Comparison of ENCODE assay signal across 8 cellular contexts in genomic region chr15:60507596-60508424, GRCh38. TPM values are rescaled to one million over a fixed set of nuclear protein-coding genes. Genes with fewer than 3 reads are reported as not detected.
A peak's percentile ranks its signal among the peaks of the same experiment; 100 is the strongest.
DNase-seq lines count a peak whose midpoint lies in the region; ATAC-seq, FAIRE-seq and TF ChIP-seq lines count a peak whose summit lies in the region.

No MANE protein-coding gene starts in this region.

- dilution Hi-C loops in endothelial cell of umbilical vein (cut with MboI; ENCODE audit: extremely low pct_ligation_motif_present, low sequenced_read_pairs) = no loop called here

- ATAC-seq in GM18870 (IDR thresholded peaks at IDR 0.05; ENCODE audit: unreplicated experiment) = peak; percentile 74
- peak; percentile 81 for ATAC-seq in HG03066 (IDR thresholded peaks at IDR 0.05; ENCODE audit: low read depth, unreplicated experiment)

- FAIRE-seq in endothelial cell of umbilical vein (lab: Jason Lieb, UNC) = peak; percentile 94

- H3K27ac ChIP-seq in endothelial cell of umbilical vein (ENCODE audit: insufficient read depth, low read depth, low read length) (no peak overlapping the region), uterus (peak overlapping the region in 1 of 2 donors; percentile 47)

- BruUV-seq in endothelial cell of umbilical vein (replicated peaks; lab: Mats Ljungman, UMichigan) = no TSS peak

- no peaks in the 10 kb centered on the region for H3K9me1 ChIP-seq in endothelial cell of umbilical vein (replicated peaks; ENCODE audit: control insufficient read depth, extremely low read depth, insufficient read depth, low read length)

- intact Hi-C loops in endothelial cell of umbilical vein (cut with micrococcal nuclease) = loop anchor here (1.0 to 5.0 kb wide), 5 partner anchors 79 to 1327 kb away; no protein-coding TSS in a partner anchor
- intact Hi-C loops in uterus (cut with DNase I; ENCODE audit: low total_unique reads) = no loop called here

- H3K27me3 ChIP-seq in endothelial cell of umbilical vein (ENCODE audit: control insufficient read depth in 2 of 2, insufficient read depth in 2 of 2, low read length in 2 of 2) = no peaks in the 10 kb centered on the region
- H3K27me3 ChIP-seq in uterus = no peaks in the 10 kb centered on the region

- CTCF ChIA-PET in endothelial cell of umbilical vein (lab: Charles Lee) = interaction anchor here (0.6 to 6.2 kb wide), 17 partner anchors 9 to 1327 kb away, joined by 3 to 93 read pairs (median 4); no protein-coding TSS in a partner anchor

- H3K4me3 ChIP-seq in endothelial cell of umbilical vein (replicated peaks in 1 of 3; ENCODE audit: insufficient read depth in 1 of 3, low read depth in 1 of 3, low read length in 3 of 3) = no peak overlapping the region
- H3K4me3 ChIP-seq in uterus = no peak overlapping the region

- POLR2A ChIA-PET in endothelial cell of umbilical vein (lab: Charles Lee) = no interaction called here

- no peak overlapping the region for H3K9ac ChIP-seq in endothelial cell of umbilical vein (replicated peaks; ENCODE audit: extremely low read depth, insufficient read depth, low read length)

- H2AFZ ChIP-seq in endothelial cell of umbilical vein (ENCODE audit: low read depth, low read length) = no peak overlapping the region

- DNase-seq in CMK (ENCODE audit: low read depth) (peak; percentile 4), NCI-H2196 treated with DMSO at 0.1 percent for 48 hours (lab: John Stamatoyannopoulos, UW; ENCODE audit: unreplicated experiment) (peak; percentile 33), endothelial cell of umbilical vein (ENCODE audit: low read depth, low spot score) (peak; percentile 80), middle frontal gyrus (ENCODE audit: extremely low spot score, low spot score) (peak; percentile 50), uterus (peak in 1 of 2 donors; percentile 32)
- DNase-seq in activated CD4-positive, CD25-positive, alpha-beta regulatory T cell treated with anti-CD3 and anti-CD28 coated beads, Interleukin-2, amount 50 U/mL, for 16 hours (ENCODE audit: low read depth, low spot score) = peak; percentile 31

- H3K4me2 ChIP-seq in endothelial cell of umbilical vein (ENCODE audit: insufficient read depth, low read length) = no peak overlapping the region

- peaks cover 3 to 4% of the 10 kb centered on the region in 2 experiments for H3K36me3 ChIP-seq in endothelial cell of umbilical vein (ENCODE audit: control insufficient read depth in 2 of 2, extremely low read depth in 1 of 2, insufficient read depth in 2 of 2, low read length in 2 of 2)
- H3K36me3 ChIP-seq in uterus = no peaks in the 10 kb centered on the region

- no peaks in the 10 kb centered on the region for H3K79me2 ChIP-seq in endothelial cell of umbilical vein (ENCODE audit: control insufficient read depth, insufficient read depth, low read length)

- no peaks in the 10 kb centered on the region for H3K4me1 ChIP-seq in endothelial cell of umbilical vein (ENCODE audit: control insufficient read depth, extremely low read depth, insufficient read depth, low read length)
- no peaks in the 10 kb centered on the region for H3K4me1 ChIP-seq in uterus

- no peaks in the 10 kb centered on the region for H4K20me1 ChIP-seq in endothelial cell of umbilical vein (replicated peaks; ENCODE audit: control insufficient read depth, extremely low read depth, insufficient read depth, low read length)

- H3K9me3 ChIP-seq in endothelial cell of umbilical vein (replicated peaks; ENCODE audit: control insufficient read depth, insufficient read depth, low read length) (no peaks in the 10 kb centered on the region), uterus (no peaks in the 10 kb centered on the region)

- TF ChIP-seq POLR2A in endothelial cell of umbilical vein (IDR thresholded peaks at IDR 0.05; ENCODE audit: low read depth, low read length) (no peak), uterus (IDR thresholded peaks at IDR 0.05) (no peak)

- TF ChIP-seq CTCF in endothelial cell of umbilical vein (IDR thresholded peaks at IDR 0.05; ENCODE audit: extremely low read depth in 1 of 2, insufficient read depth in 1 of 2, low read depth in 1 of 2, low read length in 2 of 2) = peak; percentile 78 to 87
- TF ChIP-seq CTCF in uterus (IDR thresholded peaks at IDR 0.05) = peak; percentile 83 to 90 (median 86)

TF ChIP-seq in endothelial cell of umbilical vein, 7 proteins besides CTCF, POLR2A, EP300 and RAD21:
- TF ChIP-seq FOS (IDR thresholded peaks at IDR 0.05; ENCODE audit: borderline replicate concordance, insufficient read depth, low read length) (no peak), GATA2 (IDR thresholded peaks at IDR 0.05; ENCODE audit: insufficient read depth, insufficient read length, low read depth, low read length) (no peak), JUN (IDR thresholded peaks at IDR 0.05; ENCODE audit: borderline replicate concordance, insufficient read depth, insufficient read length, low read depth) (no peak), MYC (IDR thresholded peaks at IDR 0.05; ENCODE audit: low read depth, low read length) (no peak), POLR2AphosphoS5 (IDR thresholded peaks at IDR 0.05; ENCODE audit: insufficient read depth, low read depth, low read length) (no peak), MAX (IDR thresholded peaks at IDR 0.05; ENCODE audit: insufficient read depth, insufficient read length) (no peak), EZH2 (IDR thresholded peaks at IDR 0.05; ENCODE audit: borderline replicate concordance, low read depth, low read length, severe bottlenecking) (no peak)
TF ChIP-seq in endothelial cell of umbilical vein: peak in this region for 0.

RNA-seq across cellular contexts. Expression of gene ICE2, which starts 28.9 kb away (rescaled TPM):
- total RNA-seq in endothelial cell of umbilical vein (50.9 and 57.0 TPM in 2 replicates), uterus (10 to 100 TPM; 18.2 to 89.9 (median 43.7) TPM)
- polyA plus RNA-seq in endothelial cell of umbilical vein = 21.8 and 22.1 TPM in 2 replicates
- polyA plus RNA-seq in endothelial cell of umbilical vein (2011; cell fraction: cytosol; rRNA removed) = 20.2 and 21.9 TPM in 2 replicates
- polyA plus RNA-seq in endothelial cell of umbilical vein (2011; cell fraction: nucleus; rRNA removed) = 43.4 and 43.7 TPM in 2 replicates
- 24.5 and 43.3 TPM in 2 replicates for polyA plus RNA-seq in endothelial cell of umbilical vein (2012)
- 36.5 and 40.6 TPM in 2 replicates for polyA minus RNA-seq in endothelial cell of umbilical vein
- 32.6 TPM for polyA minus RNA-seq in endothelial cell of umbilical vein (2011; cell fraction: cytosol; rRNA and poly(A)+ RNA removed)
- polyA minus RNA-seq in endothelial cell of umbilical vein (2011; cell fraction: nucleus; rRNA and poly(A)+ RNA removed) = 58.6 and 71.2 TPM in 2 replicates
